8 cellular contexts compared by ENCODE assay signal in the genomic region with DNA sequence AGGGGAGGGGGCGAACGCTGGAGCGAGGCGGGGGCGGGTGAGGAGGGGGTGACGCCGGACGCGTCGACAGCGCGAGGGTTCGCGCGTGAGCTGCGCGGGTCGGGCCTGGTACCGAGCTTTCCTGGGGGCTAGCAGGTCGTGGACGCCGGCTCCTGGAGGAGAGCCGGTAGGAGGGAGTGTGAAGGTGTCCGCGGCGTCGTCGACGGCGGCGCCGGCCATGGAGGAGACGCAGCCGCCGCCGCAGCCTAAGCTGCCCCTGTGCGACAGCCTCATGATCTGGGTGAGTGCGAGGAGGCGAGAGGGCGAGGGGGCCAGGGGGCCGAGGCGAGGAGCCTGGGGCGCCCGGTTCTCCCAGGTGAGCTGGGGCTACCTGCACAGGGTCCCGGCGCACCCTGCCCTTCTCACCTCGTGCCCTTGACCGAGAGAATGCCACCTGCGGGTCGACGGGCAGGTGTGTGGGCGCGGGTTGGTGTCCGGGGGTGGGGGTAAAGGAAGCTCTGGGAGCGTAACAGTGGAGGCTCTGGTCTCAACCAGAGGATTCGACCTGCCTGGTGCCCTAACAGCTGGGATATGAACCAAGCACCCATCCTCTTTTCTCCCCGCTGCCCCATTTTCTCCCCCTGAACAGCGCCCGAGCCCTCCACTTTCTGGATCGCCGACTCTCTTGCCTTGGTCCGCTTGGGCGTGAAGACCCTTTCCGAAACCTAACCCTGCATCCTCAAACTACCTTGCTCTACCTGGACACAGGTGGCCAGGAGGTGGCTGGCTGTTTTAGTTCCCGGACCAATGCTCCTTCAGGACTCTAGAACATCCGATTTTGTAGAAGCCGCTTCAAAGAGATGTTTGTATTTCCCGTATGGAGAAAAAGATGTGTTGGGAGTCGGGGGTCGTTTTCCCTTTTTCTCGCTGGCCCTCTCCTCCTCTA. TPM values are rescaled to one million over a fixed set of nuclear protein-coding genes. Genes with fewer than 3 reads are reported as not detected.
DNase-seq lines count a peak whose midpoint lies in the region; ATAC-seq lines count a peak whose summit lies in the region.

Gene HOOK1 (plus strand): TSS at position 49 of the 925 bp plus-strand sequence. CDS start 169 bp downstream, at position 218.

- peaks cover 0 to 7% of the 10 kb centered on the region in 2 donors for H3K4me1 ChIP-seq in neuronal stem cell (ENCODE audit: control insufficient read depth in 2 of 2, insufficient read depth in 1 of 2, low read depth in 1 of 2, low read length in 2 of 2)

- ATAC-seq in HG02938 (IDR thresholded peaks at IDR 0.05; ENCODE audit: unreplicated experiment) (peak; percentile 29), T-cell (replicated peaks in 1 of 4) (peak in 3 of 4 experiments; percentile 3 to 29 (median 4)), esophagus mucosa (no peak)

- no peaks in the 10 kb centered on the region for H3K79me1 ChIP-seq in neuronal stem cell (ENCODE audit: low read depth, low read length)

- no peaks in the 10 kb centered on the region for H3K36me3 ChIP-seq in neuronal stem cell (replicated peaks in 1 of 2; ENCODE audit: control insufficient read depth in 2 of 2, insufficient read depth in 2 of 2, low read length in 2 of 2)

- peaks cover 7 to 15% (median 10%) of the 10 kb centered on the region in 3 donors for H3K4me1 Mint-ChIP-seq in T-cell

- H4K8ac ChIP-seq in neuronal stem cell (ENCODE audit: low read depth, low read length): no peak within 1 kb of the TSS

- no peak within 1 kb of the TSS for H3K4ac ChIP-seq in neuronal stem cell (ENCODE audit: low read length)

- peak within 1 kb of the TSS; percentile 38 to 94 for H3K4me3 ChIP-seq in neuronal stem cell (ENCODE audit: low read length in 2 of 2)

- H3K4me2 ChIP-seq in neuronal stem cell (ENCODE audit: insufficient read depth, low read length, poor library complexity, severe bottlenecking): peak within 1 kb of the TSS; percentile 83

- POLR2A ChIA-PET in T-cell (lab: Charles Lee): interaction anchor here in 1 of 2 donors (0.5 to 1.7 kb wide), 2 partner anchors 35 to 1032 kb away, joined by 4 to 5 read pairs; partner anchors contain the start of gene JUN

- WGBS in neuronal stem cell (ENCODE audit: extremely low coverage in 2 of 2, insufficient read length in 2 of 2, insufficient replicate concordance in 1 of 2), 2 donors: no CpG with 5 or more reads among the region's 71 CpGs

- no peaks in the 10 kb centered on the region for H3K9me3 Mint-ChIP-seq in T-cell

- H3K18ac ChIP-seq in neuronal stem cell (ENCODE audit: low read length): peak within 1 kb of the TSS; percentile 96

- peak within 1 kb of the TSS; percentile 73 for H2BK15ac ChIP-seq in neuronal stem cell (ENCODE audit: low read length)

- H3K9me3 ChIP-seq in neuronal stem cell (replicated peaks in 1 of 2; ENCODE audit: control insufficient read depth in 2 of 2, insufficient read depth in 1 of 2, low read depth in 1 of 2, low read length in 2 of 2): no peaks in the 10 kb centered on the region

- peak within 1 kb of the TSS; percentile 38 for H3K23ac ChIP-seq in neuronal stem cell (ENCODE audit: low read depth, low read length, poor library complexity)

- H3K14ac ChIP-seq in neuronal stem cell (ENCODE audit: low read length): peak within 1 kb of the TSS; percentile 85

- no peak within 1 kb of the TSS for H2BK12ac ChIP-seq in neuronal stem cell (ENCODE audit: low read length)

- no peaks in the 10 kb centered on the region for H3K36me3 Mint-ChIP-seq in T-cell

- DNase-seq in NCI-H2081 (lab: John Stamatoyannopoulos, UW): peak; percentile 26 to 30
- DNase-seq in NCI-H2081 treated with DMSO at 0.1 percent for 48 hours (lab: John Stamatoyannopoulos, UW): no peak
- peak in 8 of 34 experiments; percentile 0 to 25 (median 0) for DNase-seq in T-cell
- DNase-seq in neuronal stem cell (ENCODE audit: low spot score): peak; percentile 14
- no peak for DNase-seq in T-helper 9 cell
- DNase-seq in stimulated activated CD4-positive, alpha-beta T cell treated with anti-CD3 and anti-CD28 coated beads, Interleukin-4, amount 100 ng/mL, for 24 hours: no peak

- H2AK5ac ChIP-seq in neuronal stem cell (ENCODE audit: low read depth, low read length): no peak within 1 kb of the TSS

- no peak within 1 kb of the TSS for H2BK120ac ChIP-seq in neuronal stem cell (ENCODE audit: low read depth, low read length)

- peak within 1 kb of the TSS; percentile 87 for H2AFZ ChIP-seq in neuronal stem cell (ENCODE audit: low read length)

- peaks cover 7 to 16% of the 10 kb centered on the region in 2 donors for H3K27me3 Mint-ChIP-seq in T-cell

- peak within 1 kb of the TSS; percentile 88 for H3K9ac ChIP-seq in neuronal stem cell (ENCODE audit: low read depth, low read length, poor library complexity)

- H3K27ac ChIP-seq in neuronal stem cell (replicated peaks; ENCODE audit: low read length): no peak within 1 kb of the TSS

- no peak within 1 kb of the TSS for H2BK5ac ChIP-seq in neuronal stem cell (ENCODE audit: low read length)

- no peak within 1 kb of the TSS for H4K91ac ChIP-seq in neuronal stem cell (ENCODE audit: low read depth, low read length, poor library complexity)

- CTCF ChIA-PET in T-cell (lab: Charles Lee): interaction anchor here (0.6 to 1.0 kb wide), 4 partner anchors 19 to 1131 kb away, joined by 3 to 12 read pairs (median 3); no protein-coding TSS in a partner anchor

- peak within 1 kb of the TSS; percentile 55 to 86 for H3K27ac Mint-ChIP-seq in T-cell

- H3K27me3 ChIP-seq in neuronal stem cell (ENCODE audit: control insufficient read depth in 3 of 3, insufficient read depth in 3 of 3, low read depth in 1 of 3, low read length in 3 of 3): peaks cover 0 to 84% (median 13%) of the 10 kb centered on the region in 3 experiments

- peak within 1 kb of the TSS in 1 of 3 donors; percentile 18 for H3K4me3 Mint-ChIP-seq in T-cell

RNA-seq across cellular contexts. Expression of gene HOOK1, which starts in this region (rescaled TPM):
- 10 to 100 TPM; 12.8 to 20.3 (median 16.8) TPM for total RNA-seq in T-cell
- 31.4 TPM for total RNA-seq in esophagus mucosa
- polyA plus RNA-seq in neuronal stem cell (2013, experiment 1 of 2): 5.4 TPM
- 5.0 TPM for polyA plus RNA-seq in neuronal stem cell (2013, experiment 2 of 2)

Comparison
In these comparisons a context has a peak if more than half of its experiments do, and no peak if none do; other contexts are left out.
1. DNase-seq: peak in NCI-H2081 (2 of 2) and neuronal stem cell (single experiment); none in NCI-H2081 treated with DMSO at 0.1 percent for 48 hours (single experiment), T-helper 9 cell (single experiment) and stimulated activated CD4-positive, alpha-beta T cell treated with anti-CD3 and anti-CD28 coated beads, Interleukin-4, amount 100 ng/mL, for 24 hours (single experiment).